25 cellular contexts compared by ENCODE assay signal in genomic region chr15:72397780-72398179, GRCh38. TPM values are rescaled to one million over a fixed set of nuclear protein-coding genes. Genes with fewer than 3 reads are reported as not detected.
"Had no signal": no experiment of that assay in that cellular context is flagged by ENCODE, and none has a peak within 500 bp of the region (broad histone marks: within the 10 kb centered on the region; RNA-seq: fewer than 3 reads in every experiment).

No MANE protein-coding gene starts in this region.

- ATAC-seq: activated CD8-positive, alpha-beta memory T cell treated with anti-CD3 and anti-CD28 coated beads, Interleukin-2, amount 10 ng/mL, durations not matched to agents 7 days and 5 days; PC-3; T-helper 17 cell had no signal

- H3K36me3 ChIP-seq: breast epithelium, colonic mucosa had no signal

- H3K4me3 ChIP-seq: breast epithelium, colonic mucosa, SK-N-MC had no signal

- H3K27ac ChIP-seq: breast epithelium, colonic mucosa, SK-N-MC had no signal

- H3K4me1 ChIP-seq: breast epithelium, colonic mucosa had no signal

- FAIRE-seq: TTC549 had no signal

- DNase-seq: activated B cell treated with CpG ODN at 0.5 μM for 24 hours; activated CD4-positive, alpha-beta T cell treated with anti-CD3 and anti-CD28 coated beads for 1 hour; activated CD4-positive, alpha-beta T cell treated with anti-CD3 and anti-CD28 coated beads, Interleukin-2, amount 10 ng/mL, durations not matched to agents 24 days and 14 days; activated CD4-positive, alpha-beta T cell treated with anti-CD3 and anti-CD28 coated beads, Interleukin-2, amount 50 U/mL, for 48 hours; activated CD8-positive, alpha-beta memory T cell treated with anti-CD3 and anti-CD28 coated beads, Interleukin-2, amount 10 ng/mL, durations not matched to agents 7 days and 5 days; activated effector memory CD4-positive, alpha-beta T cell treated with Interleukin-2 at 50 U/mL for 16 hours; activated naive CD4-positive, alpha-beta T cell; activated T-cell treated with anti-CD3 and anti-CD28 coated beads, Interleukin-2, amount 50 U/mL, for 24 hours; aorta; caudate nucleus; colonic mucosa; NCI-H1105; NCI-H1436; NCI-H1694 treated with DMSO at 0.1 percent for 48 hours; NCI-H2029 treated with DMSO at 0.1 percent for 48 hours; NCI-H510A treated with DMSO at 0.1 percent for 48 hours; PC-3; SIG-M5; T-helper 17 cell; T-helper 9 cell had no signal

- H3K9me3 ChIP-seq: breast epithelium, colonic mucosa had no signal

- H3K27me3 ChIP-seq: breast epithelium, colonic mucosa had no signal

RNA-seq across cellular contexts. Expression of gene TMEM202, which starts 0.3 kb away (rescaled TPM):
- total RNA-seq: activated B cell treated with CpG ODN at 0.5 μM for 24 hours; activated CD4-positive, alpha-beta T cell treated with anti-CD3 and anti-CD28 coated beads, Interleukin-2, amount 10 ng/mL, durations not matched to agents 24 days and 14 days; activated CD8-positive, alpha-beta memory T cell treated with anti-CD3 and anti-CD28 coated beads, Interleukin-2, amount 10 ng/mL, durations not matched to agents 7 days and 5 days; activated T-helper 1 cell treated with anti-CD3 and anti-CD28 coated beads, Interleukin-12 subunit alpha, Interleukin-12 subunit beta, Interleukin-2, Interleukin-4 antibody, amounts not matched to agents 30 ng/mL and 10 ng/mL and 1 ng/mL, durations not matched to agents 14 hours and 24 hours and 36 hours; aorta; breast epithelium; cerebellum; colonic mucosa; PC-3; T-helper 17 cell had no signal
- polyA plus RNA-seq: aorta had no signal

RNA-seq across cellular contexts. Expression of gene HEXA, which starts 22.0 kb away (rescaled TPM):
- total RNA-seq: PC-3 had no signal
